In the genomic region with DNA sequence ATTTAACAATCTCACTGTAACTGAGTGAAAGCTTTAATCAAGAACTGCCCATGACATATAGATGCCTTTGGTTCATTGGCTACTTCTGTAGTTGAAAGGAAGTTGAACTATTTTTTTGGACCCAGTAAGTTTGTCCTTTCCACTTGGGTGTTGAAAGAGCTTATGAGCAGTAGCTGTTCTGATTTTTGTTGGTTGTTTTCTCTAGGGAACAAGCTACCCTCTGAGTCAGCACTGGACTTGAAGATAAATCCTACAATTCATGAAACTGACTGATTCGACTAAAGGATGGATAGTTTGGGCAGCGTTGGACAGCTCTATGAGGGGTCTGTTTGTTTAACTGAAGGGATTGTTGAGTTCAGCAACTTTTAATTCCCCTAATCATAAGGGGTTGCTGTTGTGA, we compare ENCODE assay signal across 18 cellular contexts.
DNase-seq lines count a peak whose midpoint lies in the region; ATAC-seq and TF ChIP-seq lines count a peak whose summit lies in the region.
"Had no signal": no experiment of that assay in that cellular context is flagged by ENCODE, and none has a peak within 500 bp of the region (broad histone marks: within the 10 kb centered on the region; RNA-seq: fewer than 3 reads in every experiment).

No MANE protein-coding gene starts in this region.

- H3K27me3 ChIP-seq in H9 (ENCODE audit: insufficient read depth, low read length): no peaks in the 10 kb centered on the region

- no peaks in the 10 kb centered on the region for H3K79me1 ChIP-seq in H9 (ENCODE audit: insufficient read depth, low read depth, low read length, poor library complexity, severe bottlenecking)

- H3K27ac Mint-ChIP-seq in H9 (peak overlapping the region; percentile 23 to 90 (median 65); a peak in 5 of 7 replicates), chondrocyte (ENCODE audit: unreplicated experiment) (peak overlapping the region; percentile 22), memory B cell (peak overlapping the region; percentile 86)
- no peak overlapping the region for H3K27ac Mint-ChIP-seq in activated CD4-positive, alpha-beta T cell treated with anti-CD3 and anti-CD28 coated beads for 36 hours
- H3K27ac Mint-ChIP-seq: activated naive CD8-positive, alpha-beta T cell treated with anti-CD3 and anti-CD28 coated beads, Interleukin-2, amount 10 ng/mL, durations not matched to agents 7 days and 5 days had no signal

- H2BK12ac ChIP-seq in H9 (ENCODE audit: insufficient read length, low read depth, low read length): no peak overlapping the region

- no peak overlapping the region for H4K5ac ChIP-seq in H9 (ENCODE audit: insufficient read length, low read depth, low read length)

- no peak overlapping the region for H4K8ac ChIP-seq in H9 (replicated peaks; ENCODE audit: insufficient read length, low read depth, low read length)

- no peak overlapping the region for H3K4ac ChIP-seq in H9 (ENCODE audit: low read depth, low read length)

- H3K36me3 Mint-ChIP-seq in H9 (ENCODE audit: insufficient read depth in 1 of 3, low read depth in 3 of 3): peaks cover 15 to 36% (median 31%) of the 10 kb centered on the region in 3 experiments; a peak in 6 of 7 replicates
- H3K36me3 Mint-ChIP-seq in chondrocyte (ENCODE audit: low read depth): peaks cover 7% of the 10 kb centered on the region
- H3K36me3 Mint-ChIP-seq in memory B cell: peaks cover 33% of the 10 kb centered on the region
- H3K36me3 Mint-ChIP-seq in activated CD4-positive, alpha-beta T cell treated with anti-CD3 and anti-CD28 coated beads for 36 hours (ENCODE audit: low read depth): peaks cover 41% of the 10 kb centered on the region

- H2AFZ ChIP-seq in H9 (ENCODE audit: low read length): no peak overlapping the region

- H2AK5ac ChIP-seq in H9 (ENCODE audit: insufficient read length, low read length): no peak overlapping the region

- no peaks in the 10 kb centered on the region for H3K9me3 Mint-ChIP-seq in H9
- H3K9me3 Mint-ChIP-seq in chondrocyte (ENCODE audit: low read depth): no peaks in the 10 kb centered on the region
- H3K9me3 Mint-ChIP-seq in memory B cell: no peaks in the 10 kb centered on the region
- H3K9me3 Mint-ChIP-seq in activated CD4-positive, alpha-beta T cell treated with anti-CD3 and anti-CD28 coated beads for 36 hours (ENCODE audit: low read depth): no peaks in the 10 kb centered on the region
- H3K9me3 Mint-ChIP-seq: activated naive CD8-positive, alpha-beta T cell treated with anti-CD3 and anti-CD28 coated beads, Interleukin-2, amount 10 ng/mL, durations not matched to agents 7 days and 5 days had no signal

- H3K4me3 ChIP-seq in AG04449 (ENCODE audit: low read depth, low read length): no peak overlapping the region
- H3K4me3 ChIP-seq: lung, smooth muscle cell had no signal

- H3K9me3 ChIP-seq in H9 (ENCODE audit: control insufficient read depth, low read depth, low read length): no peaks in the 10 kb centered on the region

- H3K27ac ChIP-seq in H9 (ENCODE audit: insufficient read length, low read depth, low read length): peak overlapping the region; percentile 52

- DNase-seq in AG04449 (ENCODE audit: low read depth, low spot score) (peak; percentile 5), H9 (no peak), chondrocyte (ENCODE audit: low spot score) (no peak), memory B cell (ENCODE audit: low spot score in 2 of 2) (no peak), NCI-H1417 treated with DMSO at 0.1 percent for 48 hours (lab: John Stamatoyannopoulos, UW) (no peak), islet precursor cell (no peak), NCI-H526 treated with DMSO at 0.1 percent for 48 hours (lab: John Stamatoyannopoulos, UW) (no peak)
- DNase-seq in activated CD4-positive, alpha-beta T cell treated with anti-CD3 and anti-CD28 coated beads for 36 hours: no peak
- DNase-seq: activated CD4-positive, alpha-beta T cell treated with anti-CD3 and anti-CD28 coated beads for 4 hours; activated naive CD8-positive, alpha-beta T cell treated with anti-CD3 and anti-CD28 coated beads, Interleukin-2, amount 10 ng/mL, durations not matched to agents 7 days and 5 days; activated T-cell treated with anti-CD3 and anti-CD28 coated beads for 4 hours; DMS153; H7; hypothalamus; NCI-H1694 treated with DMSO at 0.1 percent for 48 hours; nucleus accumbens had no signal

- no peak for ATAC-seq in memory B cell (ENCODE audit: low read depth)
- ATAC-seq in activated CD4-positive, alpha-beta T cell treated with anti-CD3 and anti-CD28 coated beads for 36 hours: no peak

- TF ChIP-seq CTCF in AG04449 (IDR thresholded peaks at IDR 0.05; ENCODE audit: insufficient read depth, low read length, missing control alignments): no peak
- TF ChIP-seq CTCF in H9 (conservative IDR thresholded peaks at IDR 0.05): no peak
- TF ChIP-seq CTCF in chondrocyte (IDR thresholded peaks at IDR 0.05): no peak

- H2BK15ac ChIP-seq in H9 (ENCODE audit: low read depth, low read length): no peak overlapping the region

- H4K20me1 ChIP-seq in H9 (ENCODE audit: control insufficient read depth, insufficient read depth, insufficient read length): no peaks in the 10 kb centered on the region

- no peak overlapping the region for H2BK5ac ChIP-seq in H9 (ENCODE audit: insufficient read length, low read length)

- H3T11ph ChIP-seq in H9 (ENCODE audit: low read length): no peak overlapping the region

- H3K14ac ChIP-seq in H9 (ENCODE audit: insufficient read depth, low read length): no peak overlapping the region

- no peaks in the 10 kb centered on the region for H3K79me2 ChIP-seq in H9 (ENCODE audit: insufficient read depth, low read length)

- H3K4me1 Mint-ChIP-seq in H9 (peaks cover 49 to 53% of the 10 kb centered on the region in 2 experiments), chondrocyte (ENCODE audit: low read depth) (peaks cover 6% of the 10 kb centered on the region), memory B cell (peaks cover 5% of the 10 kb centered on the region)
- peaks cover 2% of the 10 kb centered on the region for H3K4me1 Mint-ChIP-seq in activated CD4-positive, alpha-beta T cell treated with anti-CD3 and anti-CD28 coated beads for 36 hours
- H3K4me1 Mint-ChIP-seq: activated naive CD8-positive, alpha-beta T cell treated with anti-CD3 and anti-CD28 coated beads, Interleukin-2, amount 10 ng/mL, durations not matched to agents 7 days and 5 days had no signal

- peaks cover 4% of the 10 kb centered on the region; the same call in 1 of the 2 replicates for H3K4me1 ChIP-seq in H9 (ENCODE audit: insufficient read depth, low read length)

- no peak overlapping the region for H2BK20ac ChIP-seq in H9 (ENCODE audit: low read depth, low read length, poor library complexity, severe bottlenecking)

- CTCF ChIA-PET in AG04449 (lab: Yijun Ruan, JAX): no interaction called here
- CTCF ChIA-PET in activated CD4-positive, alpha-beta T cell treated with anti-CD3 and anti-CD28 coated beads for 36 hours (lab: Charles Lee): interaction anchor here (0.6 to 2.2 kb wide), 2 partner anchors 15 to 102 kb away, joined by 3 to 5 read pairs; no protein-coding TSS in a partner anchor

- intact Hi-C loops in activated CD4-positive, alpha-beta T cell treated with anti-CD3 and anti-CD28 coated beads for 36 hours (cut with DNase I, micrococcal nuclease): no loop called here

- no peak overlapping the region for H3K23ac ChIP-seq in H9 (ENCODE audit: insufficient read length, low read depth, low read length)

- H3K27me3 Mint-ChIP-seq in H9 (ENCODE audit: low read depth) (no peaks in the 10 kb centered on the region), chondrocyte (ENCODE audit: low read depth) (no peaks in the 10 kb centered on the region), memory B cell (no peaks in the 10 kb centered on the region)
- H3K27me3 Mint-ChIP-seq in activated CD4-positive, alpha-beta T cell treated with anti-CD3 and anti-CD28 coated beads for 36 hours: no peaks in the 10 kb centered on the region
- H3K27me3 Mint-ChIP-seq: activated naive CD8-positive, alpha-beta T cell treated with anti-CD3 and anti-CD28 coated beads, Interleukin-2, amount 10 ng/mL, durations not matched to agents 7 days and 5 days had no signal

- H3K18ac ChIP-seq in H9 (ENCODE audit: insufficient read length, low read depth, low read length): no peak overlapping the region

- no CpG with 5 or more reads among the region's 2 CpGs for WGBS in H9 (ENCODE audit: extremely low coverage, insufficient read length, low lambda C conversion rate)

- no peaks in the 10 kb centered on the region for H3K23me2 ChIP-seq in H9 (ENCODE audit: insufficient read length, low read depth, low read length, poor library complexity, severe bottlenecking)

- no peak overlapping the region for H4K91ac ChIP-seq in H9 (ENCODE audit: insufficient read length, low read depth, low read length)

- no peak overlapping the region for H3K9ac ChIP-seq in H9 (ENCODE audit: extremely low read depth, insufficient read length, low read length)

- H3K56ac ChIP-seq in H9 (ENCODE audit: insufficient read length, low read depth, low read length): no peak overlapping the region

- H3K4me2 ChIP-seq in H9 (ENCODE audit: insufficient read depth, insufficient read length, low read length): no peak overlapping the region
- H3K4me2 ChIP-seq: smooth muscle cell had no signal

- H3K4me3 Mint-ChIP-seq in H9: no peak overlapping the region
- H3K4me3 Mint-ChIP-seq in chondrocyte (ENCODE audit: unreplicated experiment): no peak overlapping the region
- H3K4me3 Mint-ChIP-seq in memory B cell: no peak overlapping the region
- no peak overlapping the region for H3K4me3 Mint-ChIP-seq in activated CD4-positive, alpha-beta T cell treated with anti-CD3 and anti-CD28 coated beads for 36 hours
- H3K4me3 Mint-ChIP-seq: activated naive CD8-positive, alpha-beta T cell treated with anti-CD3 and anti-CD28 coated beads, Interleukin-2, amount 10 ng/mL, durations not matched to agents 7 days and 5 days had no signal

- POLR2A ChIA-PET in AG04449 (lab: Yijun Ruan, JAX): no interaction called here
- POLR2A ChIA-PET in activated CD4-positive, alpha-beta T cell treated with anti-CD3 and anti-CD28 coated beads for 36 hours (lab: Charles Lee): no interaction called here

- H2BK120ac ChIP-seq in H9 (ENCODE audit: low read depth, low read length, poor library complexity, severe bottlenecking): no peak overlapping the region
